Comparison of ENCODE assay signal across 9 cellular contexts in the genomic region with DNA sequence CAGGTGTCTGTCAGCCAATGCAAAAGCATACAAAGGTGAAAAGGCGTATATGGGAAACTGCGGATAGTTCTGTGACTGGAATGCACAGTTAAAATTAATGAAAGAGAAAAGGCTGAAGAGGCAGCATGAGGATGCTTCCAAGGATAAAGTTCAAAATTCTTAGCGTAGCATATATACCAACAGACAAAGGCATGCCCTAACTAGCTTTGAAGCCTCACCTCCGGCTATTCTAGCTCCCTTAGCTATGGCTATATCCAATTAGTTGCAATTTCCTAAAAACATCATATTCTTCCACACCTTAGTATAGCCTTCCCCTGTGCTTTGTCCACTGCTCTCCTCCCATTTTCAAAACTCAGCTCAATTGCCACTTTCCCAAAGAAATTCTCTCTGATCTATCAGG. TPM values are rescaled to one million over a fixed set of nuclear protein-coding genes. Genes with fewer than 3 reads are reported as not detected.
DNase-seq lines count a peak whose midpoint lies in the region; ATAC-seq and TF ChIP-seq lines count a peak whose summit lies in the region.
"Had no signal": no experiment of that assay in that cellular context is flagged by ENCODE, and none has a peak within 500 bp of the region (broad histone marks: within the 10 kb centered on the region; RNA-seq: fewer than 3 reads in every experiment).

No MANE protein-coding gene starts in this region.

- no peaks in the 10 kb centered on the region for H3K27me3 Mint-ChIP-seq in T-helper 17 cell

- H3K36me3 Mint-ChIP-seq in T-helper 17 cell (ENCODE audit: low read depth) = peaks cover 11% of the 10 kb centered on the region

- peaks cover 37% of the 10 kb centered on the region for H3K4me1 Mint-ChIP-seq in T-helper 17 cell

- peak overlapping the region; percentile 97 for H3K4me3 Mint-ChIP-seq in T-helper 17 cell

- DNase-seq in T-helper 17 cell (no peak), fibroblast of villous mesenchyme (ENCODE audit: low read depth) (no peak), skeletal muscle cell (ENCODE audit: low read depth) (no peak), anterior cingulate cortex (lab: John Stamatoyannopoulos, UW) (no peak), NCI-H2171 treated with DMSO at 0.1 percent for 48 hours (lab: John Stamatoyannopoulos, UW) (no peak), CD1c-positive myeloid dendritic cell (ENCODE audit: extremely low spot score) (no peak)
- DNase-seq: activated gamma-delta T cell treated with Interleukin-2 at 50 U/mL for 16 hours had no signal

- TF ChIP-seq CTCF in GM12875 (IDR thresholded peaks at IDR 0.05; ENCODE audit: borderline replicate concordance, insufficient read depth, low read depth, low read length) (no peak), fibroblast of villous mesenchyme (IDR thresholded peaks at IDR 0.05; ENCODE audit: insufficient read depth, low read depth, low read length) (no peak)

- H3K4me3 ChIP-seq in GM12875 (ENCODE audit: low read depth, low read length) (peak overlapping the region; percentile 100), fibroblast of villous mesenchyme (ENCODE audit: low read depth, low read length) (peak overlapping the region; percentile 96), skeletal muscle cell (ENCODE audit: low read depth, low read length) (peak overlapping the region; percentile 100)

- peak overlapping the region; percentile 96 for H3K27ac Mint-ChIP-seq in T-helper 17 cell

- H3K9me3 ChIP-seq in T-helper 17 cell (ENCODE audit: control insufficient read depth, low read length, poor library complexity, severe bottlenecking) = no peaks in the 10 kb centered on the region

- ATAC-seq in T-helper 17 cell (no peak), HG02885 (IDR thresholded peaks at IDR 0.05; ENCODE audit: poor library complexity, unreplicated experiment) (no peak)

RNA-seq across cellular contexts. Expression of a gene that starts 1.4 kb away (rescaled TPM):
- 100 to 1,000 TPM; 216 to 292 TPM for total RNA-seq in T-helper 17 cell
- 74.1 and 136 TPM in 2 replicates for total RNA-seq in fibroblast of villous mesenchyme

RNA-seq across cellular contexts. Expression of a gene that starts 22.2 kb away (rescaled TPM):
- total RNA-seq in T-helper 17 cell = 10 to 100 TPM; 19.2 to 20.3 TPM
- 34.8 and 43.2 TPM in 2 replicates for total RNA-seq in fibroblast of villous mesenchyme

RNA-seq across cellular contexts. Expression of a gene that starts 52.8 kb away (rescaled TPM):
- total RNA-seq in T-helper 17 cell (10 to 100 TPM; 20.6 to 21.2 TPM), fibroblast of villous mesenchyme (29.3 and 42.7 TPM in 2 replicates)
